In the genomic region with DNA sequence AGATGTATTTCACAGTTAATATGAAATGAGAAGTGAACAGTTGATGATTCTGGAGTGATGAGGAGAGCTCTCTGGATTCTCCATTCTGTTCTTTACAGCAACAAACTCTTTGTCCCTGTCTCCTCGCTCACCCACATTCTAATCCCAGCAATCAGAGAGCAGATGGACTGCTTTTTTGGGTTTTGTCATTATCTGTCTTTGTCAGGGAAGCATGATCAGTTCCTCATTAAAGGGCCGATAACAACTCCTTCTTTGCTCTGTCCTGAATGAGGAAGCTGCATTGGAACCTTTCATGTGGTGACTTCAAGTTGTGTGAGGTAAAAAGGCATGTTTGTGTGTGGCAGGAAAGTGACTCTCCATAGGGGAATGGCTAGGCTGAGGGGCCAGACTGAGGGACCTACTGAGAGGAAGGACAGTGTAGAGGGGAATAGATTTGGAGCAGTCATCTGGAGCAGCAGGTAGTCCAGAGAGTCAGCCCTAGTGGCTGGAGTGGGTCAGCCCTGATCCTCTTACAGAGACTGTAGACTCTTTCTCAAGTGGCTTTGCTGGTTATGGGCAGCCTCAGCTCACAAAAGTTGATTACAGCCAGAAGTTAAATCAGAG, we compare ENCODE assay signal across 15 cellular contexts.
"Had no signal": no experiment of that assay in that cellular context is flagged by ENCODE, and none has a peak within 500 bp of the region (broad histone marks: within the 10 kb centered on the region; RNA-seq: fewer than 3 reads in every experiment).

No MANE protein-coding gene starts in this region.

- H3K27ac ChIP-seq: colonic mucosa, esophagus muscularis mucosa, left lung, right atrium auricular region had no signal

- DNase-seq: activated B cell treated with CpG ODN at 0.5 μM for 24 hours; activated CD4-positive, alpha-beta T cell treated with anti-CD3 and anti-CD28 coated beads for 48 hours; activated gamma-delta T cell treated with Interleukin-2 at 50 U/mL for 16 hours; amniotic stem cell; colonic mucosa; hypothalamus; kidney; left lung; mammary epithelial cell; naive B cell; stimulated activated naive CD8-positive, alpha-beta T cell treated with anti-CD3 and anti-CD28 coated beads, Interleukin-15, Interleukin-2, amounts not matched to agents 100 U/mL and 50 U/mL, for 24 hours; T-cell; T-helper 9 cell had no signal
